Comparison of ENCODE assay signal across 8 cellular contexts in genomic region chr9:20619492-20619860, GRCh38. TPM values are rescaled to one million over a fixed set of nuclear protein-coding genes. Genes with fewer than 3 reads are reported as not detected.
A peak's percentile ranks its signal among the peaks of the same experiment; 100 is the strongest.
DNase-seq lines count a peak whose midpoint lies in the region; ATAC-seq and TF ChIP-seq lines count a peak whose summit lies in the region.

No MANE protein-coding gene starts in this region.

- ATAC-seq in HG03045 (IDR thresholded peaks at IDR 0.05; ENCODE audit: unreplicated experiment) (no peak), esophagus mucosa (no peak)

- no peak for TF ChIP-seq CTCF in VCaP (conservative IDR thresholded peaks at IDR 0.05)
- TF ChIP-seq CTCF in foreskin fibroblast (IDR thresholded peaks at IDR 0.05; ENCODE audit: low read depth, low read length) = no peak

- H3F3A ChIP-seq in GM23248 (ENCODE audit: insufficient read depth) = peaks cover 22% of the 10 kb centered on the region; the same call in 1 of the 2 replicates

- H3K4me1 ChIP-seq in GM23248 (ENCODE audit: insufficient read depth) = peaks cover 15% of the 10 kb centered on the region
- H3K4me1 ChIP-seq in skeletal muscle satellite cell (ENCODE audit: control insufficient read depth, insufficient read depth, low read length) = peaks cover 26% of the 10 kb centered on the region

- no peaks in the 10 kb centered on the region for H4K20me1 ChIP-seq in GM23248 (ENCODE audit: insufficient read depth)

- H3K9me2 ChIP-seq in GM23248 (ENCODE audit: insufficient read depth) = no peaks in the 10 kb centered on the region

- peaks cover 42% of the 10 kb centered on the region for H3K79me2 ChIP-seq in GM23248 (ENCODE audit: insufficient read depth)

- peak overlapping the region; percentile 91 for H3K4me2 ChIP-seq in GM23248 (ENCODE audit: unreplicated experiment)
- peak overlapping the region; percentile 96 for H3K4me2 ChIP-seq in skeletal muscle satellite cell (ENCODE audit: low read length)

- H3K27ac ChIP-seq in GM23248 (no peak overlapping the region), VCaP (peak overlapping the region; percentile 90)

- in situ Hi-C loops in GM23248 (cut with MboI) = no loop called here

- whole genome bisulfite sequencing in GM23248 (ENCODE audit: low coverage in 1 of 2, low lambda C conversion rate in 2 of 2, missing lambda C conversion rate in 2 of 2), 2 experiments = 81 to 88% methylated on average over 5 of the region's 5 CpGs

- peak overlapping the region; percentile 97; the same call in 1 of the 2 replicates for H2AFZ ChIP-seq in GM23248

- H3K9me3 ChIP-seq in GM23248 (ENCODE audit: low read depth) (no peaks in the 10 kb centered on the region), skeletal muscle satellite cell (replicated peaks; ENCODE audit: low read length) (no peaks in the 10 kb centered on the region)

- DNase-seq in GM23248 (no peak), foreskin fibroblast (no peak), NCI-H69 (lab: John Stamatoyannopoulos, UW) (no peak), HuH-7.5 (ENCODE audit: low spot score) (no peak)

- H3K9ac ChIP-seq in GM23248 = no peak overlapping the region
- H3K9ac ChIP-seq in skeletal muscle satellite cell (ENCODE audit: low read depth, low read length) = peak overlapping the region; percentile 83

- H3K36me3 ChIP-seq in GM23248 (ENCODE audit: low read depth) (no peaks in the 10 kb centered on the region), skeletal muscle satellite cell (ENCODE audit: insufficient read depth, low read length) (no peaks in the 10 kb centered on the region)

- H3K4me3 ChIP-seq in GM23248 (peak overlapping the region; percentile 91), foreskin fibroblast (ENCODE audit: low read depth in 1 of 2, low read length in 2 of 2) (peak overlapping the region; percentile 67 to 87), skeletal muscle satellite cell (ENCODE audit: low read length) (peak overlapping the region; percentile 98)

- no peaks in the 10 kb centered on the region for H3K27me3 ChIP-seq in GM23248 (replicated peaks; ENCODE audit: insufficient read depth)
- H3K27me3 ChIP-seq in skeletal muscle satellite cell (ENCODE audit: control insufficient read depth, insufficient read depth, low read length) = no peaks in the 10 kb centered on the region

RNA-seq across cellular contexts. Expression of gene MLLT3, which starts 2.8 kb away (rescaled TPM):
- total RNA-seq in GM23248 (2014; rRNA removed; shearing (Covaris generic)) = 11.9 and 12.1 TPM in 2 replicates
- 7.1 and 7.5 TPM in 2 replicates for polyA plus RNA-seq in GM23248 (2016; fragmentation: Nextera tagmentation; extraction: Ambion mirVana)
- 8.4 and 14.0 TPM in 2 replicates for total RNA-seq in skeletal muscle satellite cell (2012; rRNA removed)
- total RNA-seq in esophagus mucosa = 7.9 TPM
